In genomic region chr4:84324850-84325249, GRCh38 we compare ENCODE assay signal across 24 cellular contexts.
DNase-seq lines count a peak whose midpoint lies in the region; ATAC-seq, FAIRE-seq and TF ChIP-seq lines count a peak whose summit lies in the region.
"Had no signal": no experiment of that assay in that cellular context is flagged by ENCODE, and none has a peak within 500 bp of the region (broad histone marks: within the 10 kb centered on the region; RNA-seq: fewer than 3 reads in every experiment).

No MANE protein-coding gene starts in this region.

- H3K4me1 Mint-ChIP-seq in stimulated activated naive CD8-positive, alpha-beta T cell treated with anti-CD3 and anti-CD28 coated beads, Interleukin-15, amount 100 ng/mL, for 72 hours, result no peaks in the 10 kb centered on the region
- H3K4me1 Mint-ChIP-seq: CD8-positive, alpha-beta memory T cell; IgD-negative memory B cell had no signal

- no peak for FAIRE-seq in D721Med (lab: Jason Lieb, UNC)

- H3K9me3 Mint-ChIP-seq in stimulated activated naive CD8-positive, alpha-beta T cell treated with anti-CD3 and anti-CD28 coated beads, Interleukin-15, amount 100 ng/mL, for 72 hours, result peaks cover 0 to 6% of the 10 kb centered on the region in 2 donors

- no peak overlapping the region for H3K27ac ChIP-seq in iPS-18a (ENCODE audit: low read length)
- H3K27ac ChIP-seq: brain microvascular endothelial cell, gastrocnemius medialis, ovary, skin epidermis, suprapubic skin had no signal

- DNase-seq in BE2C, result peak; percentile 92
- peak; percentile 15 for DNase-seq in LHCN-M2 (ENCODE audit: low read depth)
- DNase-seq in NCI-H748 treated with DMSO at 0.1 percent for 48 hours (lab: John Stamatoyannopoulos, UW), result peak; percentile 40
- no peak for DNase-seq in stimulated activated naive CD8-positive, alpha-beta T cell treated with anti-CD3 and anti-CD28 coated beads, Interleukin-15, amount 100 ng/mL, for 72 hours
- no peak for DNase-seq in D721Med (ENCODE audit: insufficient read length, low spot score)
- no peak for DNase-seq in activated T-cell treated with anti-CD3 and anti-CD28 coated beads, Interleukin-2, amount 50 U/mL, for 48 hours
- DNase-seq: activated CD4-positive, alpha-beta T cell treated with anti-CD3 and anti-CD28 coated beads, Interleukin-2, amount 50 U/mL, for 48 hours; activated T-cell treated with anti-CD3 and anti-CD28 coated beads, Interleukin-2, amount 50 U/mL, for 1 hour; brain microvascular endothelial cell; CD8-positive, alpha-beta memory T cell; left ventricle myocardium superior; NCI-H526; ovary; RPMI8226; stimulated activated CD4-positive, alpha-beta T cell treated with anti-CD3 and anti-CD28 coated beads, Interleukin-4, amount 100 ng/mL, for 4 hours; stimulated activated CD8-positive, alpha-beta memory T cell treated with anti-CD3 and anti-CD28 coated beads, Interleukin-4, amount 100 ng/mL, for 48 hours; SW 1271 had no signal

- H3K9me3 ChIP-seq in BE2C, result no peaks in the 10 kb centered on the region
- no peaks in the 10 kb centered on the region for H3K9me3 ChIP-seq in iPS-18a (ENCODE audit: control insufficient read depth, low read depth, low read length)
- H3K9me3 ChIP-seq: gastrocnemius medialis, ovary, suprapubic skin had no signal

- peaks cover 19% of the 10 kb centered on the region for H3K4me1 ChIP-seq in BE2C
- peaks cover 28% of the 10 kb centered on the region for H3K4me1 ChIP-seq in iPS-18a (ENCODE audit: control insufficient read depth, low read depth, low read length)
- H3K4me1 ChIP-seq: gastrocnemius medialis, suprapubic skin had no signal

- H3K4me3 ChIP-seq in BE2C (ENCODE audit: low read depth, low read length) (no peak overlapping the region), iPS-18a (ENCODE audit: low read length) (peak overlapping the region; percentile 26)
- H3K4me3 ChIP-seq: gastrocnemius medialis, ovary, skin epidermis, suprapubic skin had no signal

- H3K4me3 Mint-ChIP-seq in stimulated activated naive CD8-positive, alpha-beta T cell treated with anti-CD3 and anti-CD28 coated beads, Interleukin-15, amount 100 ng/mL, for 72 hours, result no peak overlapping the region
- H3K4me3 Mint-ChIP-seq: activated naive CD8-positive, alpha-beta T cell; CD8-positive, alpha-beta memory T cell; IgD-negative memory B cell had no signal

- H3K36me3 ChIP-seq in BE2C (no peaks in the 10 kb centered on the region), iPS-18a (ENCODE audit: control insufficient read depth, low read depth, low read length) (no peaks in the 10 kb centered on the region)
- H3K36me3 ChIP-seq: brain microvascular endothelial cell, gastrocnemius medialis, ovary, suprapubic skin had no signal

- H3K9ac ChIP-seq in iPS-18a (ENCODE audit: low read length), result no peak overlapping the region

- peaks cover 8% of the 10 kb centered on the region for H3K27me3 Mint-ChIP-seq in stimulated activated naive CD8-positive, alpha-beta T cell treated with anti-CD3 and anti-CD28 coated beads, Interleukin-15, amount 100 ng/mL, for 72 hours
- H3K27me3 Mint-ChIP-seq: CD8-positive, alpha-beta memory T cell; IgD-negative memory B cell had no signal

- no peaks in the 10 kb centered on the region for H3K27me3 ChIP-seq in BE2C
- no peaks in the 10 kb centered on the region for H3K27me3 ChIP-seq in iPS-18a (ENCODE audit: control insufficient read depth, insufficient read depth, low read length)
- H3K27me3 ChIP-seq: brain microvascular endothelial cell, gastrocnemius medialis, ovary, suprapubic skin had no signal

- H3K27ac Mint-ChIP-seq in stimulated activated naive CD8-positive, alpha-beta T cell treated with anti-CD3 and anti-CD28 coated beads, Interleukin-15, amount 100 ng/mL, for 72 hours, result peak overlapping the region in 1 of 2 donors; percentile 48
- H3K27ac Mint-ChIP-seq: activated naive CD8-positive, alpha-beta T cell; CD8-positive, alpha-beta memory T cell had no signal

- no peak for ATAC-seq in stimulated activated naive CD8-positive, alpha-beta T cell treated with anti-CD3 and anti-CD28 coated beads, Interleukin-15, amount 100 ng/mL, for 72 hours
- no peak for ATAC-seq in HG03469 (IDR thresholded peaks at IDR 0.05; ENCODE audit: unreplicated experiment)
- ATAC-seq: gastrocnemius medialis, left ventricle myocardium superior had no signal

- TF ChIP-seq CTCF in BE2C (IDR thresholded peaks at IDR 0.05; ENCODE audit: low read depth, low read length) (no peak), D721Med (IDR thresholded peaks at IDR 0.05; ENCODE audit: insufficient read depth, missing control alignments) (no peak)

Comparison
In these comparisons a context has a peak if more than half of its experiments do, and no peak if none do; other contexts are left out.
1. DNase-seq: peak in BE2C (single experiment), LHCN-M2 (single experiment) and NCI-H748 treated with DMSO at 0.1 percent for 48 hours (single experiment); none in stimulated activated naive CD8-positive, alpha-beta T cell treated with anti-CD3 and anti-CD28 coated beads, Interleukin-15, amount 100 ng/mL, for 72 hours (0 of 2), D721Med (single experiment) and activated T-cell treated with anti-CD3 and anti-CD28 coated beads, Interleukin-2, amount 50 U/mL, for 48 hours (0 of 2).